Comparison of ENCODE assay signal across 8 cellular contexts in genomic region chrX:47658301-47658683, GRCh38. TPM values are rescaled to one million over a fixed set of nuclear protein-coding genes. Genes with fewer than 3 reads are reported as not detected.
DNase-seq lines count a peak whose midpoint lies in the region; ATAC-seq, FAIRE-seq and TF ChIP-seq lines count a peak whose summit lies in the region.

No MANE protein-coding gene starts in this region.

- no peak overlapping the region; the same call in 1 of the 2 replicates for H2AFZ ChIP-seq in SK-N-SH (ENCODE audit: low read depth)

- POLR2A ChIA-PET in SK-N-SH (lab: Yijun Ruan, JAX) = no interaction called here
- POLR2A ChIA-PET in activated naive CD8-positive, alpha-beta T cell treated with anti-CD3 and anti-CD28 coated beads, Interleukin-2, amount 10 ng/mL, durations not matched to agents 7 days and 5 days (lab: Charles Lee) = no interaction called here

- H3K4me3 ChIP-seq in SK-N-SH (ENCODE audit: low read depth in 2 of 2, low read length in 1 of 2) (peak overlapping the region; percentile 48 to 61), subcutaneous abdominal adipose tissue (ENCODE audit: low read depth in 1 of 5, low read length in 5 of 5) (peak overlapping the region; percentile 72 to 84 (median 76))

- H3K27ac ChIP-seq in SK-N-SH (ENCODE audit: low read depth in 2 of 2, low read length in 1 of 2) (peak overlapping the region; percentile 80 to 96), subcutaneous abdominal adipose tissue (ENCODE audit: low read depth, low read length) (peak overlapping the region; percentile 93)

- peak overlapping the region; percentile 89 for H3K4me3 Mint-ChIP-seq in activated naive CD8-positive, alpha-beta T cell treated with anti-CD3 and anti-CD28 coated beads, Interleukin-2, amount 10 ng/mL, durations not matched to agents 7 days and 5 days

- DNase-seq in SK-N-SH (no peak), G401 (ENCODE audit: low spot score) (no peak)
- DNase-seq in activated naive CD8-positive, alpha-beta T cell treated with anti-CD3 and anti-CD28 coated beads, Interleukin-2, amount 10 ng/mL, durations not matched to agents 7 days and 5 days = no peak

- H3K4me2 ChIP-seq in SK-N-SH = peak overlapping the region; percentile 54

- peaks cover 7% of the 10 kb centered on the region; the same call in 1 of the 2 replicates for H3K79me2 ChIP-seq in SK-N-SH (ENCODE audit: insufficient read depth)

- no peaks in the 10 kb centered on the region for H3K9me3 Mint-ChIP-seq in activated naive CD8-positive, alpha-beta T cell treated with anti-CD3 and anti-CD28 coated beads, Interleukin-2, amount 10 ng/mL, durations not matched to agents 7 days and 5 days

- TF ChIP-seq EP300 in SK-N-SH (IDR thresholded peaks at IDR 0.05; ENCODE audit: borderline replicate concordance in 1 of 2, low read depth in 1 of 2, low read length in 1 of 2) = no peak

- H3K36me3 Mint-ChIP-seq in activated naive CD8-positive, alpha-beta T cell treated with anti-CD3 and anti-CD28 coated beads, Interleukin-2, amount 10 ng/mL, durations not matched to agents 7 days and 5 days = peaks cover 21% of the 10 kb centered on the region

- H3K9me2 ChIP-seq in SK-N-SH = no peaks in the 10 kb centered on the region

- no peaks in the 10 kb centered on the region for H4K20me1 ChIP-seq in SK-N-SH (ENCODE audit: insufficient read depth)

- no peak for TF ChIP-seq RAD21 in SK-N-SH (IDR thresholded peaks at IDR 0.05; ENCODE audit: low read length)

- TF ChIP-seq CTCF in SK-N-SH (IDR thresholded peaks at IDR 0.05) = no peak

- H3K27me3 ChIP-seq in SK-N-SH (ENCODE audit: insufficient read depth) (no peaks in the 10 kb centered on the region; the same call in 1 of the 2 replicates), subcutaneous abdominal adipose tissue (ENCODE audit: control insufficient read depth in 5 of 5, insufficient read depth in 4 of 5, low read length in 5 of 5) (peaks cover 0 to 5% (median 2%) of the 10 kb centered on the region in 5 donors)

- peak; percentile 47 for FAIRE-seq in islet of Langerhans (lab: Jason Lieb, UNC)

- H3K9me3 ChIP-seq in SK-N-SH = no peaks in the 10 kb centered on the region
- no peaks in the 10 kb centered on the region for H3K9me3 ChIP-seq in subcutaneous abdominal adipose tissue (ENCODE audit: control insufficient read depth in 5 of 5, low read length in 5 of 5)

- WGBS in SK-N-SH (ENCODE audit: low lambda C conversion rate) = 32% methylated on average over 13 of the region's 13 CpGs

- in situ Hi-C loops in G401 (cut with HindIII; ENCODE audit: low sequenced_read_pairs) = no loop called here

- H3K27ac Mint-ChIP-seq in activated naive CD8-positive, alpha-beta T cell treated with anti-CD3 and anti-CD28 coated beads, Interleukin-2, amount 10 ng/mL, durations not matched to agents 7 days and 5 days = peak overlapping the region; percentile 98

- H3K9ac ChIP-seq in SK-N-SH (peak overlapping the region; percentile 87), subcutaneous abdominal adipose tissue (ENCODE audit: low read length in 5 of 5) (peak overlapping the region in 2 of 5 donors; percentile 57 to 87)

- H3K36me3 ChIP-seq in SK-N-SH (replicated peaks in 1 of 2; ENCODE audit: control insufficient read depth in 1 of 2, insufficient read depth in 2 of 2, low read length in 1 of 2) (peaks cover 7 to 10% of the 10 kb centered on the region in 2 experiments), subcutaneous abdominal adipose tissue (ENCODE audit: control insufficient read depth in 5 of 5, insufficient read depth in 5 of 5, low read length in 5 of 5) (peaks cover 8 to 27% (median 18%) of the 10 kb centered on the region in 5 donors)

- CTCF ChIA-PET in SK-N-SH (lab: Yijun Ruan, JAX) = no interaction called here

- no peaks in the 10 kb centered on the region for H3K27me3 Mint-ChIP-seq in activated naive CD8-positive, alpha-beta T cell treated with anti-CD3 and anti-CD28 coated beads, Interleukin-2, amount 10 ng/mL, durations not matched to agents 7 days and 5 days

- peaks cover 9% of the 10 kb centered on the region for H3F3A ChIP-seq in SK-N-SH (replicated peaks; ENCODE audit: insufficient read depth)

- ATAC-seq in SK-N-SH treated with all-trans-retinoic acid at 6 μM for 48 hours (no peak), GM21447 (IDR thresholded peaks at IDR 0.05; ENCODE audit: unreplicated experiment) (no peak), GM18873 (IDR thresholded peaks at IDR 0.05; ENCODE audit: low FRiP score, unreplicated experiment) (no peak)
- no peak for ATAC-seq in activated naive CD8-positive, alpha-beta T cell treated with anti-CD3 and anti-CD28 coated beads, Interleukin-2, amount 10 ng/mL, durations not matched to agents 7 days and 5 days (ENCODE audit: low read depth)

- H3K4me1 ChIP-seq in SK-N-SH (ENCODE audit: control insufficient read depth in 1 of 2, insufficient read depth in 2 of 2, low read depth in 1 of 2, low read length in 1 of 2) (0 out of 4 replicates have a peak, but pooled peaks cover 0 to 5% of the 10 kb centered on the region in 2 experiments), subcutaneous abdominal adipose tissue (ENCODE audit: control insufficient read depth in 5 of 5, insufficient read depth in 5 of 5, low read length in 5 of 5) (peaks cover 0 to 11% (median 7%) of the 10 kb centered on the region in 5 donors)

- peaks cover 17% of the 10 kb centered on the region for H3K4me1 Mint-ChIP-seq in activated naive CD8-positive, alpha-beta T cell treated with anti-CD3 and anti-CD28 coated beads, Interleukin-2, amount 10 ng/mL, durations not matched to agents 7 days and 5 days

TF ChIP-seq in SK-N-SH, 30 proteins besides CTCF, POLR2A, EP300 and RAD21:
- peak; percentile 62 for TF ChIP-seq NRF1 (IDR thresholded peaks at IDR 0.05; ENCODE audit: low read depth, low read length)
- no peak for TF ChIP-seq ELF1 (IDR thresholded peaks at IDR 0.05)
- no peak for TF ChIP-seq MXI1 (IDR thresholded peaks at IDR 0.05; ENCODE audit: low read depth, low read length)
- TF ChIP-seq CHD2 (IDR thresholded peaks at IDR 0.05; ENCODE audit: low read length, partially characterized antibody) = peak; percentile 13

TF ChIP-seq in SK-N-SH treated with all-trans-retinoic acid at 6 μM for 48 hours, 23 proteins besides CTCF, POLR2A, EP300 and RAD21 (continues in another document):
- TF ChIP-seq ZNF70 (CRISPR knock-in tag; IDR thresholded peaks at IDR 0.05) (no peak), ZNF565 (CRISPR knock-in tag; conservative IDR thresholded peaks at IDR 0.05; ENCODE audit: low read depth) (no peak), GLIS3 (CRISPR knock-in tag; IDR thresholded peaks at IDR 0.05) (no peak), SNAI2 (CRISPR knock-in tag; IDR thresholded peaks at IDR 0.05) (no peak), BACH2 (CRISPR knock-in tag; IDR thresholded peaks at IDR 0.05; ENCODE audit: borderline replicate concordance) (no peak), ZFP30 (CRISPR knock-in tag; IDR thresholded peaks at IDR 0.05) (no peak), CSDC2 (CRISPR knock-in tag; IDR thresholded peaks at IDR 0.05) (no peak), ZFP3 (CRISPR knock-in tag; IDR thresholded peaks at IDR 0.05) (no peak), CSRNP3 (CRISPR knock-in tag; IDR thresholded peaks at IDR 0.05) (no peak), ZNF8 (CRISPR knock-in tag; IDR thresholded peaks at IDR 0.05) (no peak), TCF4 (CRISPR knock-in tag; IDR thresholded peaks at IDR 0.05; ENCODE audit: borderline replicate concordance) (no peak)

RNA-seq across cellular contexts. Expression of gene UXT, which starts 0.7 kb away (rescaled TPM):
- 169 and 205 TPM in 2 replicates for polyA plus RNA-seq in SK-N-SH (2012; rRNA removed)
- polyA plus RNA-seq in SK-N-SH (2012; cell fraction: cytosol; rRNA removed) = 201 and 204 TPM in 2 replicates
- polyA plus RNA-seq in SK-N-SH (2012; cell fraction: nucleus; rRNA removed) = 85.0 and 91.8 TPM in 2 replicates
- 100 to 1,000 TPM; 152 TPM for total RNA-seq in activated naive CD8-positive, alpha-beta T cell treated with anti-CD3 and anti-CD28 coated beads, Interleukin-2, amount 10 ng/mL, durations not matched to agents 7 days and 5 days
- total RNA-seq in G401 (2014; rRNA removed; shearing (Covaris generic)) = 82.2 and 96.2 TPM in 2 replicates

RNA-seq across cellular contexts. Expression of gene ELK1, which starts 7.9 kb away (rescaled TPM):
- 14.6 and 17.0 TPM in 2 replicates for polyA plus RNA-seq in SK-N-SH (2012; rRNA removed)
- polyA plus RNA-seq in SK-N-SH (2012; cell fraction: cytosol; rRNA removed) = 9.2 and 13.9 TPM in 2 replicates
- 9.0 and 9.3 TPM in 2 replicates for polyA plus RNA-seq in SK-N-SH (2012; cell fraction: nucleus; rRNA removed)
- 10 to 100 TPM; 53.5 to 54.5 TPM for total RNA-seq in activated naive CD8-positive, alpha-beta T cell treated with anti-CD3 and anti-CD28 coated beads, Interleukin-2, amount 10 ng/mL, durations not matched to agents 7 days and 5 days
- total RNA-seq in G401 (2014; rRNA removed; shearing (Covaris generic)) = 31.8 and 40.6 TPM in 2 replicates

RNA-seq across cellular contexts. Expression of gene CFP, which starts 28.6 kb away (rescaled TPM):
- polyA plus RNA-seq in SK-N-SH (2012; rRNA removed) = 0.03 and 0.19 TPM in 2 replicates
- polyA plus RNA-seq in SK-N-SH (2012; cell fraction: cytosol; rRNA removed) = 0.01 and 0.03 TPM in 2 replicates
- 0.89 and 1.1 TPM in 2 replicates for polyA plus RNA-seq in SK-N-SH (2012; cell fraction: nucleus; rRNA removed)
- total RNA-seq in activated naive CD8-positive, alpha-beta T cell treated with anti-CD3 and anti-CD28 coated beads, Interleukin-2, amount 10 ng/mL, durations not matched to agents 7 days and 5 days = 10 to 100 TPM; 14.1 to 14.6 TPM
- 0.27 TPM in 1 of 2 replicates, not detected in the other for total RNA-seq in G401 (2014; rRNA removed; shearing (Covaris generic))

RNA-seq across cellular contexts. Expression of gene SYN1, which starts 38.6 kb away (rescaled TPM):
- 0.02 and 0.08 TPM in 2 replicates for polyA plus RNA-seq in SK-N-SH (2012; rRNA removed)
- polyA plus RNA-seq in SK-N-SH (2012; cell fraction: cytosol; rRNA removed) = 0.10 and 0.14 TPM in 2 replicates
- 0.05 and 0.12 TPM in 2 replicates for polyA plus RNA-seq in SK-N-SH (2012; cell fraction: nucleus; rRNA removed)
- total RNA-seq in activated naive CD8-positive, alpha-beta T cell treated with anti-CD3 and anti-CD28 coated beads, Interleukin-2, amount 10 ng/mL, durations not matched to agents 7 days and 5 days = under 1 TPM; 0.37 to 1.00 TPM
- total RNA-seq in G401 (2014; rRNA removed; shearing (Covaris generic)) = 0.61 TPM in 1 of 2 replicates, not detected in the other

Comparison
In these comparisons a context has a peak if more than half of its experiments do, and no peak if none do; other contexts are left out.
1. RNA of gene CFP, which starts 28.6 kb away (total RNA-seq): 14.1 to 14.6 TPM in activated naive CD8-positive, alpha-beta T cell treated with anti-CD3 and anti-CD28 coated beads, Interleukin-2, amount 10 ng/mL, durations not matched to agents 7 days and 5 days; 0.27 TPM in G401; every median in the first group is over 10 times any median in the second.